ENCODE assay signal across 24 cellular contexts in the genomic region with DNA sequence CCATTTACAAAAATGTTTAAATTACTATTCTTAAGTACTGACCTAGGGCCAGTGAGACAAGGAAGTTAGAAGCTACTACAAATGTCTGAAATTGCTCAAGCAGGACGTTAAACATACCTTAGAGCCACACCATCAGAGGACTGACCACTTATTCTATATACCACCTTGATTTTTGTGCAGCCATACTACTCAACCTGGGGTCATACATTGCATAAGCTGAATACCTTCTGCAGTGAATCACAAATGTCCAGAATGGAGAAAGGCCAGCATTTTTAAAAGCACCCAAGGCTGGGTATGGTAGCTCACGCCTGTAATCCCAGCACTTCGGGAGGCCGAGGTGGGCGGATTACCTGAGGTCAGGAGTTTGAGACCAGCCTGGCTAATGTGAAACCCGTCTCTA. TPM values are rescaled to one million over a fixed set of nuclear protein-coding genes. Genes with fewer than 3 reads are reported as not detected.
"Had no signal": no experiment of that assay in that cellular context is flagged by ENCODE, and none has a peak within 500 bp of the region (broad histone marks: within the 10 kb centered on the region; RNA-seq: fewer than 3 reads in every experiment).

No MANE protein-coding gene starts in this region.

- H3K9me3 ChIP-seq: suprapubic skin, testis, thoracic aorta, thyroid gland, tibial artery, upper lobe of right lung, uterus, vagina had no signal

- H3K27ac ChIP-seq: stomach, suprapubic skin, testis, thoracic aorta, thyroid gland, tibial artery, tibial nerve, transverse colon, upper lobe of left lung, upper lobe of right lung, vagina had no signal

- H3K4me3 ChIP-seq: stomach, suprapubic skin, testis, thoracic aorta, thyroid gland, tibial artery, tibial nerve, transverse colon, upper lobe of left lung, upper lobe of right lung, uterus, vagina had no signal

- DNase-seq: stimulated activated CD4-positive, alpha-beta T cell treated with anti-CD3 and anti-CD28 coated beads, Interleukin-2, amount 100 ng/mL, for 48 hours; stimulated activated CD4-positive, alpha-beta T cell treated with anti-CD3 and anti-CD28 coated beads, Interleukin-4, amount 100 ng/mL, for 1 hour; stimulated activated CD4-positive, alpha-beta T cell treated with anti-CD3 and anti-CD28 coated beads, Interleukin-4, amount 100 ng/mL, for 24 hours; stimulated activated CD4-positive, alpha-beta T cell treated with anti-CD3 and anti-CD28 coated beads, Interleukin-4, amount 100 ng/mL, for 4 hours; stimulated activated CD8-positive, alpha-beta memory T cell treated with anti-CD3 and anti-CD28 coated beads, Interleukin-4, amount 100 ng/mL, for 48 hours; stimulated activated naive B cell treated with anti-CD40 and anti-IgM and Interleukin-4, amounts not matched to agents 10 μg/mL and 1 μg/mL and 100 μg/mL, for 72 hours; stimulated activated naive CD4-positive, alpha-beta T cell; stimulated activated naive CD4-positive, alpha-beta T cell treated with Interleukin-2 at 50 U/mL for 16 hours; stimulated activated naive CD8-positive, alpha-beta T cell treated with anti-CD3 and anti-CD28 coated beads, Interleukin-15, amount 100 ng/mL, for 72 hours; stimulated activated naive CD8-positive, alpha-beta T cell treated with anti-CD3 and anti-CD28 coated beads, Interleukin-15, Interleukin-2, amounts not matched to agents 100 U/mL and 50 U/mL, for 24 hours; stomach; substantia nigra; testis; thyroid gland; tibial artery; transverse colon; upper lobe of left lung; upper lobe of right lung; uterus had no signal

- H3K4me1 ChIP-seq: stomach, suprapubic skin, testis, thyroid gland, tibial artery, tibial nerve, upper lobe of left lung, upper lobe of right lung, uterus, vagina had no signal

- H3K27me3 ChIP-seq: stomach, suprapubic skin, testis, thyroid gland, tibial artery, tibial nerve, transverse colon, upper lobe of left lung, upper lobe of right lung, uterus, vagina had no signal

- H3K36me3 ChIP-seq: stomach, suprapubic skin, thoracic aorta, thyroid gland, tibial artery, tibial nerve, transverse colon, upper lobe of left lung, upper lobe of right lung, uterus, vagina had no signal

RNA-seq across cellular contexts. Expression of a gene that starts 21.2 kb away (rescaled TPM):
- polyA plus RNA-seq: urinary bladder had no signal
